Comparison of ENCODE assay signal across 1 cellular context in genomic region chr2:191319181-191319580, GRCh38.
TF ChIP-seq lines count a peak whose summit lies in the region.

No MANE protein-coding gene starts in this region.

TF ChIP-seq in WTC11, 78 proteins besides CTCF, POLR2A, EP300 and RAD21 (continued from another document):
- no peak for TF ChIP-seq PRRX2 (CRISPR knock-in tag; IDR thresholded peaks at IDR 0.05)
- no peak for TF ChIP-seq GRHL2 (CRISPR knock-in tag; IDR thresholded peaks at IDR 0.05; ENCODE audit: insufficient replicate concordance, severe bottlenecking)
- TF ChIP-seq ZNF512 (CRISPR knock-in tag; IDR thresholded peaks at IDR 0.05; ENCODE audit: borderline replicate concordance): no peak
- no peak for TF ChIP-seq ATF6 (CRISPR knock-in tag; IDR thresholded peaks at IDR 0.05)
- no peak for TF ChIP-seq ZNF671 (CRISPR knock-in tag; IDR thresholded peaks at IDR 0.05)
- TF ChIP-seq ZNF121 (CRISPR knock-in tag; IDR thresholded peaks at IDR 0.05): no peak
- TF ChIP-seq ATF3 (CRISPR knock-in tag; conservative IDR thresholded peaks at IDR 0.05): no peak
- TF ChIP-seq KAT7 (CRISPR knock-in tag; IDR thresholded peaks at IDR 0.05; ENCODE audit: borderline replicate concordance): no peak
- no peak for TF ChIP-seq AR (CRISPR knock-in tag; IDR thresholded peaks at IDR 0.05)
- no peak for TF ChIP-seq NFYB (CRISPR knock-in tag; conservative IDR thresholded peaks at IDR 0.05; ENCODE audit: low read depth)
- no peak for TF ChIP-seq ZNF532 (CRISPR knock-in tag; IDR thresholded peaks at IDR 0.05; ENCODE audit: borderline replicate concordance)
- TF ChIP-seq SMAD4 (CRISPR knock-in tag; IDR thresholded peaks at IDR 0.05): no peak
TF ChIP-seq in WTC11: peak in this region for 0.
